In the genomic region with DNA sequence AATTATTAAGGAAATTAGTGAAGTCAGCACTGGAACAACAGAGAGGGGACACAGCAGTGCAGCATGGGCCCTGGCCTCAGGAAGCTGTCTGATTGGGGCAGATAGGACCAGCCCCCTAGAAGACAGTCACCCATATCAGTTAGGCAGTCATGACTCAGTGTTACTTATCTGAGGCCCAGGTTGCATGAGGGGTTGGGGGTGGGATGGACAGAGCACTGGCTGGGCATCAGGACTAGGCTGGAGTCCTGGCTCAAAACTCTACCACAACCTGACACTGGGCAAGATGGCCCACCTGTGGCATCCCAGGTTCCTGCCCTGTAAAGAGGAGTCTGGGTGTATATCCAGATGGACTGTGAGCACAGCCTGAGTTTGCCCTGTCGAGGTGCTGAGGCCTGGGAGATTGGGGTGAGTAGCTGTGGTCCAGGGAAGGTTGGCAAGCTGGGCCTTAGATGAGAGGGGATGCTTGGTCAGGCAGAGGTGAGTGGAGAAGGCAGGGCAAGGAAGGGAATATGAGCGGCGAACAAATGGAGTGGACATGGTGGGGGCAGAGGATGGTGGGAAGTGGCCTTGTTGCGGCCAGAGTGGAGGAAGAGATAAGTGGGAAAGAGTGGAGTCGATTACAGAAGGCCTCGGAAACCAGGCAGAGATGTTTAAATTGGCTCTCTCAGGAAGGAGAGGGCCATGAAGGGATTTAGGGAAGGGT, we compare ENCODE assay signal across 1 cellular context.
A peak's percentile ranks its signal among the peaks of the same experiment; 100 is the strongest.
TF ChIP-seq lines count a peak whose summit lies in the region.

No MANE protein-coding gene starts in this region.

TF ChIP-seq in K562, 482 proteins besides CTCF, POLR2A, EP300 and RAD21 (continued from another document and continues in another):
- TF ChIP-seq, protein P1, sequence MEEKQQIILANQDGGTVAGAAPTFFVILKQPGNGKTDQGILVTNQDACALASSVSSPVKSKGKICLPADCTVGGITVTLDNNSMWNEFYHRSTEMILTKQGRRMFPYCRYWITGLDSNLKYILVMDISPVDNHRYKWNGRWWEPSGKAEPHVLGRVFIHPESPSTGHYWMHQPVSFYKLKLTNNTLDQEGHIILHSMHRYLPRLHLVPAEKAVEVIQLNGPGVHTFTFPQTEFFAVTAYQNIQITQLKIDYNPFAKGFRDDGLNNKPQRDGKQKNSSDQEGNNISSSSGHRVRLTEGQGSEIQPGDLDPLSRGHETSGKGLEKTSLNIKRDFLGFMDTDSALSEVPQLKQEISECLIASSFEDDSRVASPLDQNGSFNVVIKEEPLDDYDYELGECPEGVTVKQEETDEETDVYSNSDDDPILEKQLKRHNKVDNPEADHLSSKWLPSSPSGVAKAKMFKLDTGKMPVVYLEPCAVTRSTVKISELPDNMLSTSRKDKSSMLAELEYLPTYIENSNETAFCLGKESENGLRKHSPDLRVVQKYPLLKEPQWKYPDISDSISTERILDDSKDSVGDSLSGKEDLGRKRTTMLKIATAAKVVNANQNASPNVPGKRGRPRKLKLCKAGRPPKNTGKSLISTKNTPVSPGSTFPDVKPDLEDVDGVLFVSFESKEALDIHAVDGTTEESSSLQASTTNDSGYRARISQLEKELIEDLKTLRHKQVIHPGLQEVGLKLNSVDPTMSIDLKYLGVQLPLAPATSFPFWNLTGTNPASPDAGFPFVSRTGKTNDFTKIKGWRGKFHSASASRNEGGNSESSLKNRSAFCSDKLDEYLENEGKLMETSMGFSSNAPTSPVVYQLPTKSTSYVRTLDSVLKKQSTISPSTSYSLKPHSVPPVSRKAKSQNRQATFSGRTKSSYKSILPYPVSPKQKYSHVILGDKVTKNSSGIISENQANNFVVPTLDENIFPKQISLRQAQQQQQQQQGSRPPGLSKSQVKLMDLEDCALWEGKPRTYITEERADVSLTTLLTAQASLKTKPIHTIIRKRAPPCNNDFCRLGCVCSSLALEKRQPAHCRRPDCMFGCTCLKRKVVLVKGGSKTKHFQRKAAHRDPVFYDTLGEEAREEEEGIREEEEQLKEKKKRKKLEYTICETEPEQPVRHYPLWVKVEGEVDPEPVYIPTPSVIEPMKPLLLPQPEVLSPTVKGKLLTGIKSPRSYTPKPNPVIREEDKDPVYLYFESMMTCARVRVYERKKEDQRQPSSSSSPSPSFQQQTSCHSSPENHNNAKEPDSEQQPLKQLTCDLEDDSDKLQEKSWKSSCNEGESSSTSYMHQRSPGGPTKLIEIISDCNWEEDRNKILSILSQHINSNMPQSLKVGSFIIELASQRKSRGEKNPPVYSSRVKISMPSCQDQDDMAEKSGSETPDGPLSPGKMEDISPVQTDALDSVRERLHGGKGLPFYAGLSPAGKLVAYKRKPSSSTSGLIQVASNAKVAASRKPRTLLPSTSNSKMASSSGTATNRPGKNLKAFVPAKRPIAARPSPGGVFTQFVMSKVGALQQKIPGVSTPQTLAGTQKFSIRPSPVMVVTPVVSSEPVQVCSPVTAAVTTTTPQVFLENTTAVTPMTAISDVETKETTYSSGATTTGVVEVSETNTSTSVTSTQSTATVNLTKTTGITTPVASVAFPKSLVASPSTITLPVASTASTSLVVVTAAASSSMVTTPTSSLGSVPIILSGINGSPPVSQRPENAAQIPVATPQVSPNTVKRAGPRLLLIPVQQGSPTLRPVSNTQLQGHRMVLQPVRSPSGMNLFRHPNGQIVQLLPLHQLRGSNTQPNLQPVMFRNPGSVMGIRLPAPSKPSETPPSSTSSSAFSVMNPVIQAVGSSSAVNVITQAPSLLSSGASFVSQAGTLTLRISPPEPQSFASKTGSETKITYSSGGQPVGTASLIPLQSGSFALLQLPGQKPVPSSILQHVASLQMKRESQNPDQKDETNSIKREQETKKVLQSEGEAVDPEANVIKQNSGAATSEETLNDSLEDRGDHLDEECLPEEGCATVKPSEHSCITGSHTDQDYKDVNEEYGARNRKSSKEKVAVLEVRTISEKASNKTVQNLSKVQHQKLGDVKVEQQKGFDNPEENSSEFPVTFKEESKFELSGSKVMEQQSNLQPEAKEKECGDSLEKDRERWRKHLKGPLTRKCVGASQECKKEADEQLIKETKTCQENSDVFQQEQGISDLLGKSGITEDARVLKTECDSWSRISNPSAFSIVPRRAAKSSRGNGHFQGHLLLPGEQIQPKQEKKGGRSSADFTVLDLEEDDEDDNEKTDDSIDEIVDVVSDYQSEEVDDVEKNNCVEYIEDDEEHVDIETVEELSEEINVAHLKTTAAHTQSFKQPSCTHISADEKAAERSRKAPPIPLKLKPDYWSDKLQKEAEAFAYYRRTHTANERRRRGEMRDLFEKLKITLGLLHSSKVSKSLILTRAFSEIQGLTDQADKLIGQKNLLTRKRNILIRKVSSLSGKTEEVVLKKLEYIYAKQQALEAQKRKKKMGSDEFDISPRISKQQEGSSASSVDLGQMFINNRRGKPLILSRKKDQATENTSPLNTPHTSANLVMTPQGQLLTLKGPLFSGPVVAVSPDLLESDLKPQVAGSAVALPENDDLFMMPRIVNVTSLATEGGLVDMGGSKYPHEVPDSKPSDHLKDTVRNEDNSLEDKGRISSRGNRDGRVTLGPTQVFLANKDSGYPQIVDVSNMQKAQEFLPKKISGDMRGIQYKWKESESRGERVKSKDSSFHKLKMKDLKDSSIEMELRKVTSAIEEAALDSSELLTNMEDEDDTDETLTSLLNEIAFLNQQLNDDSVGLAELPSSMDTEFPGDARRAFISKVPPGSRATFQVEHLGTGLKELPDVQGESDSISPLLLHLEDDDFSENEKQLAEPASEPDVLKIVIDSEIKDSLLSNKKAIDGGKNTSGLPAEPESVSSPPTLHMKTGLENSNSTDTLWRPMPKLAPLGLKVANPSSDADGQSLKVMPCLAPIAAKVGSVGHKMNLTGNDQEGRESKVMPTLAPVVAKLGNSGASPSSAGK (IDR thresholded peaks at IDR 0.05): no peak
- TF ChIP-seq, protein P2, sequence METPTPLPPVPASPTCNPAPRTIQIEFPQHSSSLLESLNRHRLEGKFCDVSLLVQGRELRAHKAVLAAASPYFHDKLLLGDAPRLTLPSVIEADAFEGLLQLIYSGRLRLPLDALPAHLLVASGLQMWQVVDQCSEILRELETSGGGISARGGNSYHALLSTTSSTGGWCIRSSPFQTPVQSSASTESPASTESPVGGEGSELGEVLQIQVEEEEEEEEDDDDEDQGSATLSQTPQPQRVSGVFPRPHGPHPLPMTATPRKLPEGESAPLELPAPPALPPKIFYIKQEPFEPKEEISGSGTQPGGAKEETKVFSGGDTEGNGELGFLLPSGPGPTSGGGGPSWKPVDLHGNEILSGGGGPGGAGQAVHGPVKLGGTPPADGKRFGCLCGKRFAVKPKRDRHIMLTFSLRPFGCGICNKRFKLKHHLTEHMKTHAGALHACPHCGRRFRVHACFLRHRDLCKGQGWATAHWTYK (CRISPR knock-in tag; IDR thresholded peaks at IDR 0.05): peak; percentile 92
- TF ChIP-seq CHD2 (IDR thresholded peaks at IDR 0.05; ENCODE audit: low read depth, low read length) (peak; percentile 45; the same call in 1 of the 2 replicates), SMAD4 (CRISPR knock-in tag; conservative IDR thresholded peaks at IDR 0.05) (peak; percentile 87), CBX5 (IDR thresholded peaks at IDR 0.05; ENCODE audit: borderline replicate concordance, low read depth) (peak; percentile 44; the same call in 1 of the 2 replicates), CTBP1 (IDR thresholded peaks at IDR 0.05; ENCODE audit: borderline replicate concordance) (peak; percentile 84), ARID2 (IDR thresholded peaks at IDR 0.05) (peak; percentile 69), SRSF1 (IDR thresholded peaks at IDR 0.05; ENCODE audit: low read depth, low read length) (no peak), BCL6 (CRISPR knock-in tag; IDR thresholded peaks at IDR 0.05) (peak; percentile 75; the same call in 1 of the 2 replicates), ZNF57 (CRISPR knock-in tag; IDR thresholded peaks at IDR 0.05) (no peak), PHTF2 (CRISPR knock-in tag; IDR thresholded peaks at IDR 0.05) (peak; percentile 43; the same call in 1 of the 2 replicates), ZNF224 (CRISPR knock-in tag; IDR thresholded peaks at IDR 0.05) (0 out of 2 replicates have a peak, but pooled peaks have one; percentile 27)
- TF ChIP-seq, protein P3, sequence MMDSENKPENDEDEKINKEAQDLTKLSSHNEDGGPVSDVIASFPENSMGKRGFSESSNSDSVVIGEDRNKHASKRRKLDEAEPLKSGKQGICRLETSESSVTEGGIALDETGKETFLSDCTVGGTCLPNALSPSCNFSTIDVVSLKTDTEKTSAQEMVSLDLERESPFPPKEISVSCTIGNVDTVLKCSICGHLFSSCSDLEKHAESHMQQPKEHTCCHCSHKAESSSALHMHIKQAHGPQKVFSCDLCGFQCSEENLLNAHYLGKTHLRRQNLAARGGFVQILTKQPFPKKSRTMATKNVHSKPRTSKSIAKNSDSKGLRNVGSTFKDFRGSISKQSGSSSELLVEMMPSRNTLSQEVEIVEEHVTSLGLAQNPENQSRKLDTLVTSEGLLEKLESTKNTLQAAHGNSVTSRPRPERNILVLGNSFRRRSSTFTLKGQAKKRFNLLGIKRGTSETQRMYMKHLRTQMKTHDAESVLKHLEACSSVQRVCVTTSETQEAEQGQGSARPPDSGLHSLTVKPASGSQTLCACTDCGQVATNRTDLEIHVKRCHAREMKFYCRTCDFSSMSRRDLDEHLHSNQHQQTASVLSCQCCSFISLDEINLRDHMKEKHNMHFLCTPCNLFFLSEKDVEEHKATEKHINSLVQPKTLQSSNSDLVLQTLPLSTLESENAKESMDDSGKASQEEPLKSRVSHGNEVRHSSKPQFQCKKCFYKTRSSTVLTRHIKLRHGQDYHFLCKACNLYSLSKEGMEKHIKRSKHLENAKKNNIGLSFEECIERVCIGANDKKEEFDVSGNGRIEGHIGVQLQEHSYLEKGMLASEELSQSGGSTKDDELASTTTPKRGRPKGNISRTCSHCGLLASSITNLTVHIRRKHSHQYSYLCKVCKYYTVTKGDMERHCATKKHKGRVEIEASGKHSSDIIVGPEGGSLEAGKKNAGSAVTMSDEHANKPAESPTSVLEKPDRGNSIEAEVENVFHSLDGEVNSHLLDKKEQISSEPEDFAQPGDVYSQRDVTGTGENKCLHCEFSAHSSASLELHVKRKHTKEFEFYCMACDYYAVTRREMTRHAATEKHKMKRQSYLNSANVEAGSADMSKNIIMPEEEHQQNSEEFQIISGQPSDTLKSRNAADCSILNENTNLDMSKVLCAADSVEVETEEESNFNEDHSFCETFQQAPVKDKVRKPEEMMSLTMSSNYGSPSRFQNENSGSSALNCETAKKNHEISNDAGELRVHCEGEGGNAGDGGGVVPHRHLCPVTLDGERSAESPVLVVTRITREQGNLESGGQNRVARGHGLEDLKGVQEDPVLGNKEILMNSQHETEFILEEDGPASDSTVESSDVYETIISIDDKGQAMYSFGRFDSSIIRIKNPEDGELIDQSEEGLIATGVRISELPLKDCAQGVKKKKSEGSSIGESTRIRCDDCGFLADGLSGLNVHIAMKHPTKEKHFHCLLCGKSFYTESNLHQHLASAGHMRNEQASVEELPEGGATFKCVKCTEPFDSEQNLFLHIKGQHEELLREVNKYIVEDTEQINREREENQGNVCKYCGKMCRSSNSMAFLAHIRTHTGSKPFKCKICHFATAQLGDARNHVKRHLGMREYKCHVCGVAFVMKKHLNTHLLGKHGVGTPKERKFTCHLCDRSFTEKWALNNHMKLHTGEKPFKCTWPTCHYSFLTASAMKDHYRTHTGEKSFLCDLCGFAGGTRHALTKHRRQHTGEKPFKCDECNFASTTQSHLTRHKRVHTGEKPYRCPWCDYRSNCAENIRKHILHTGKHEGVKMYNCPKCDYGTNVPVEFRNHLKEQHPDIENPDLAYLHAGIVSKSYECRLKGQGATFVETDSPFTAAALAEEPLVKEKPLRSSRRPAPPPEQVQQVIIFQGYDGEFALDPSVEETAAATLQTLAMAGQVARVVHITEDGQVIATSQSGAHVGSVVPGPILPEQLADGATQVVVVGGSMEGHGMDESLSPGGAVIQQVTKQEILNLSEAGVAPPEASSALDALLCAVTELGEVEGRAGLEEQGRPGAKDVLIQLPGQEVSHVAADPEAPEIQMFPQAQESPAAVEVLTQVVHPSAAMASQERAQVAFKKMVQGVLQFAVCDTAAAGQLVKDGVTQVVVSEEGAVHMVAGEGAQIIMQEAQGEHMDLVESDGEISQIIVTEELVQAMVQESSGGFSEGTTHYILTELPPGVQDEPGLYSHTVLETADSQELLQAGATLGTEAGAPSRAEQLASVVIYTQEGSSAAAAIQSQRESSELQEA (IDR thresholded peaks at IDR 0.05; ENCODE audit: low read depth): peak; percentile 67; the same call in 1 of the 2 replicates
- TF ChIP-seq, protein P4, sequence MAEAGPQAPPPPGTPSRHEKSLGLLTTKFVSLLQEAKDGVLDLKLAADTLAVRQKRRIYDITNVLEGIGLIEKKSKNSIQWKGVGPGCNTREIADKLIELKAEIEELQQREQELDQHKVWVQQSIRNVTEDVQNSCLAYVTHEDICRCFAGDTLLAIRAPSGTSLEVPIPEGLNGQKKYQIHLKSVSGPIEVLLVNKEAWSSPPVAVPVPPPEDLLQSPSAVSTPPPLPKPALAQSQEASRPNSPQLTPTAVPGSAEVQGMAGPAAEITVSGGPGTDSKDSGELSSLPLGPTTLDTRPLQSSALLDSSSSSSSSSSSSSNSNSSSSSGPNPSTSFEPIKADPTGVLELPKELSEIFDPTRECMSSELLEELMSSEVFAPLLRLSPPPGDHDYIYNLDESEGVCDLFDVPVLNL (CRISPR knock-in tag; IDR thresholded peaks at IDR 0.05; ENCODE audit: low read depth): no peak
- TF ChIP-seq, protein P5, sequence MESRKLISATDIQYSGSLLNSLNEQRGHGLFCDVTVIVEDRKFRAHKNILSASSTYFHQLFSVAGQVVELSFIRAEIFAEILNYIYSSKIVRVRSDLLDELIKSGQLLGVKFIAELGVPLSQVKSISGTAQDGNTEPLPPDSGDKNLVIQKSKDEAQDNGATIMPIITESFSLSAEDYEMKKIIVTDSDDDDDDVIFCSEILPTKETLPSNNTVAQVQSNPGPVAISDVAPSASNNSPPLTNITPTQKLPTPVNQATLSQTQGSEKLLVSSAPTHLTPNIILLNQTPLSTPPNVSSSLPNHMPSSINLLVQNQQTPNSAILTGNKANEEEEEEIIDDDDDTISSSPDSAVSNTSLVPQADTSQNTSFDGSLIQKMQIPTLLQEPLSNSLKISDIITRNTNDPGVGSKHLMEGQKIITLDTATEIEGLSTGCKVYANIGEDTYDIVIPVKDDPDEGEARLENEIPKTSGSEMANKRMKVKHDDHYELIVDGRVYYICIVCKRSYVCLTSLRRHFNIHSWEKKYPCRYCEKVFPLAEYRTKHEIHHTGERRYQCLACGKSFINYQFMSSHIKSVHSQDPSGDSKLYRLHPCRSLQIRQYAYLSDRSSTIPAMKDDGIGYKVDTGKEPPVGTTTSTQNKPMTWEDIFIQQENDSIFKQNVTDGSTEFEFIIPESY (CRISPR knock-in tag; IDR thresholded peaks at IDR 0.05): no peak
- TF ChIP-seq, protein P6, sequence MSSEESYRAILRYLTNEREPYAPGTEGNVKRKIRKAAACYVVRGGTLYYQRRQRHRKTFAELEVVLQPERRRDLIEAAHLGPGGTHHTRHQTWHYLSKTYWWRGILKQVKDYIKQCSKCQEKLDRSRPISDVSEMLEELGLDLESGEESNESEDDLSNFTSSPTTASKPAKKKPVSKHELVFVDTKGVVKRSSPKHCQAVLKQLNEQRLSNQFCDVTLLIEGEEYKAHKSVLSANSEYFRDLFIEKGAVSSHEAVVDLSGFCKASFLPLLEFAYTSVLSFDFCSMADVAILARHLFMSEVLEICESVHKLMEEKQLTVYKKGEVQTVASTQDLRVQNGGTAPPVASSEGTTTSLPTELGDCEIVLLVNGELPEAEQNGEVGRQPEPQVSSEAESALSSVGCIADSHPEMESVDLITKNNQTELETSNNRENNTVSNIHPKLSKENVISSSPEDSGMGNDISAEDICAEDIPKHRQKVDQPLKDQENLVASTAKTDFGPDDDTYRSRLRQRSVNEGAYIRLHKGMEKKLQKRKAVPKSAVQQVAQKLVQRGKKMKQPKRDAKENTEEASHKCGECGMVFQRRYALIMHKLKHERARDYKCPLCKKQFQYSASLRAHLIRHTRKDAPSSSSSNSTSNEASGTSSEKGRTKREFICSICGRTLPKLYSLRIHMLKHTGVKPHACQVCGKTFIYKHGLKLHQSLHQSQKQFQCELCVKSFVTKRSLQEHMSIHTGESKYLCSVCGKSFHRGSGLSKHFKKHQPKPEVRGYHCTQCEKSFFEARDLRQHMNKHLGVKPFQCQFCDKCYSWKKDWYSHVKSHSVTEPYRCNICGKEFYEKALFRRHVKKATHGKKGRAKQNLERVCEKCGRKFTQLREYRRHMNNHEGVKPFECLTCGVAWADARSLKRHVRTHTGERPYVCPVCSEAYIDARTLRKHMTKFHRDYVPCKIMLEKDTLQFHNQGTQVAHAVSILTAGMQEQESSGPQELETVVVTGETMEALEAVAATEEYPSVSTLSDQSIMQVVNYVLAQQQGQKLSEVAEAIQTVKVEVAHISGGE (CRISPR knock-in tag; IDR thresholded peaks at IDR 0.05): peak in 2 of 3 experiments; percentile 43 to 45; a peak in 2 of 6 replicates
